14 cellular contexts compared by ENCODE assay signal in the genomic region with DNA sequence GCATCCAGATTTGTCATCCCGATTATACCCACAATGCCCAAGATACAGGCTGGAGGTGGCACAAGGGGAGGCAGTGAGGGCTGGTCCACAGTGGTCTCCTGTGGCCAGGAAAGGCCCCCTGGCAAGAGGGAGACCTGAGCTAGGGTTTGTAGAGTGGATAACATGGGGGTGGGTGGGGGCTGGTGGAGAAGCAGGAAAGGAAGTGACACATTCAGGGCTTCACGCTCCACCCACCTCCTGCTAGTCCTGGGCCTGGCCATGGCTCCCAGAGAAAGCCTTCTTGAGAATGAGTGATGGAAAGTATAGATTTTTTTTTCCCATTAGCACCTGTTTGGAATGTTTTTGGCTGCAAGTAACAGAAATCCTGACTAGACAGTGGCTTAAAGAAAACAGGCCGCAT.
DNase-seq lines count a peak whose midpoint lies in the region; ATAC-seq and TF ChIP-seq lines count a peak whose summit lies in the region.
"Had no signal": no experiment of that assay in that cellular context is flagged by ENCODE, and none has a peak within 500 bp of the region (broad histone marks: within the 10 kb centered on the region; RNA-seq: fewer than 3 reads in every experiment).

No MANE protein-coding gene starts in this region.

- H3K9me3 ChIP-seq in mesenchymal stem cell (ENCODE audit: control insufficient read depth, low read length) (no peaks in the 10 kb centered on the region), prostate gland (no peaks in the 10 kb centered on the region)

- H2BK120ac ChIP-seq in mesenchymal stem cell (ENCODE audit: low read depth, low read length): no peak overlapping the region

- H2AFZ ChIP-seq in mesenchymal stem cell (ENCODE audit: low read depth, low read length): no peak overlapping the region
- H2AFZ ChIP-seq: GM23338 had no signal

- no peaks in the 10 kb centered on the region for H3K4me1 ChIP-seq in mesenchymal stem cell (ENCODE audit: control insufficient read depth, insufficient read depth, low read depth, low read length)
- no peaks in the 10 kb centered on the region for H3K4me1 ChIP-seq in prostate gland (replicated peaks)

- peak; percentile 66 for ATAC-seq in stimulated activated naive CD8-positive, alpha-beta T cell treated with anti-CD3 and anti-CD28 coated beads, Interleukin-15, Interleukin-2, amounts not matched to agents 100 U/mL and 50 U/mL, for 24 hours
- ATAC-seq: GM23338 had no signal

- H4K91ac ChIP-seq in mesenchymal stem cell (ENCODE audit: low read length): no peak overlapping the region

- TF ChIP-seq CTCF in GM20000 (IDR thresholded peaks at IDR 0.05; ENCODE audit: extremely low read depth, missing control alignments) (no peak), prostate gland (IDR thresholded peaks at IDR 0.05) (no peak), type B pancreatic cell (conservative IDR thresholded peaks at IDR 0.05) (no peak)

- DNase-seq in activated naive CD4-positive, alpha-beta T cell treated with anti-CD3 and anti-CD28 coated beads for 36 hours: peak; percentile 25
- no peak for DNase-seq in activated naive CD4-positive, alpha-beta T cell treated with anti-CD3 and anti-CD28 coated beads, Interleukin-2, amount 10 ng/mL, durations not matched to agents 7 days and 5 days
- DNase-seq in GM20000 (ENCODE audit: low spot score) (peak; percentile 49), mesenchymal stem cell (no peak), prostate gland (ENCODE audit: low spot score) (no peak), type B pancreatic cell (ENCODE audit: extremely low spot score, unreplicated experiment) (no peak)
- DNase-seq in activated naive CD8-positive, alpha-beta T cell treated with anti-CD3 and anti-CD28 coated beads for 36 hours: no peak
- peak; percentile 42 for DNase-seq in stimulated activated naive CD8-positive, alpha-beta T cell treated with anti-CD3 and anti-CD28 coated beads, Interleukin-15, Interleukin-2, amounts not matched to agents 100 U/mL and 50 U/mL, for 24 hours
- DNase-seq: activated naive CD4-positive, alpha-beta T cell; endodermal cell; NCI-H146; NCI-H2227 treated with DMSO at 0.1 percent for 48 hours had no signal

- H2BK15ac ChIP-seq in mesenchymal stem cell (ENCODE audit: low read depth, poor library complexity, severe bottlenecking): no peak overlapping the region

- no peak overlapping the region for H3K23ac ChIP-seq in mesenchymal stem cell (ENCODE audit: low read length in 2 of 2)

- intact Hi-C loops in activated naive CD4-positive, alpha-beta T cell treated with anti-CD3 and anti-CD28 coated beads for 36 hours (cut with micrococcal nuclease): no loop called here
- intact Hi-C loops in prostate gland (cut with DNase I): no loop called here

- peaks cover 12% of the 10 kb centered on the region for H3K4me1 Mint-ChIP-seq in activated naive CD4-positive, alpha-beta T cell treated with anti-CD3 and anti-CD28 coated beads for 36 hours (ENCODE audit: low read depth)
- H3K4me1 Mint-ChIP-seq in activated naive CD4-positive, alpha-beta T cell treated with anti-CD3 and anti-CD28 coated beads, Interleukin-2, amount 10 ng/mL, durations not matched to agents 7 days and 5 days: peaks cover 16% of the 10 kb centered on the region
- peaks cover 17% of the 10 kb centered on the region for H3K4me1 Mint-ChIP-seq in activated naive CD8-positive, alpha-beta T cell treated with anti-CD3 and anti-CD28 coated beads for 36 hours
- H3K4me1 Mint-ChIP-seq in type B pancreatic cell (ENCODE audit: unreplicated experiment): no peaks in the 10 kb centered on the region
- H3K4me1 Mint-ChIP-seq: endodermal cell, nephron had no signal

- H2BK12ac ChIP-seq in mesenchymal stem cell (ENCODE audit: low read length in 2 of 2): no peak overlapping the region

- H3K18ac ChIP-seq in mesenchymal stem cell (ENCODE audit: low read depth in 1 of 2, low read length in 2 of 2): no peak overlapping the region

- H3K79me1 ChIP-seq in mesenchymal stem cell (replicated peaks; ENCODE audit: low read length, poor library complexity, severe bottlenecking): peaks cover 39% of the 10 kb centered on the region

- no peak overlapping the region for H3K4me2 ChIP-seq in mesenchymal stem cell (ENCODE audit: low read length, poor library complexity, severe bottlenecking)
- H3K4me2 ChIP-seq: GM23338 had no signal

- no peak overlapping the region for H3K27ac Mint-ChIP-seq in activated naive CD4-positive, alpha-beta T cell treated with anti-CD3 and anti-CD28 coated beads for 36 hours
- H3K27ac Mint-ChIP-seq in activated naive CD4-positive, alpha-beta T cell treated with anti-CD3 and anti-CD28 coated beads, Interleukin-2, amount 10 ng/mL, durations not matched to agents 7 days and 5 days: no peak overlapping the region
- H3K27ac Mint-ChIP-seq in activated naive CD8-positive, alpha-beta T cell treated with anti-CD3 and anti-CD28 coated beads for 36 hours: peak overlapping the region; percentile 29
- no peak overlapping the region for H3K27ac Mint-ChIP-seq in type B pancreatic cell
- H3K27ac Mint-ChIP-seq: endodermal cell, GM23338, nephron had no signal

- no peak overlapping the region for H3K14ac ChIP-seq in mesenchymal stem cell (ENCODE audit: low read length in 2 of 2)

- H3K9ac ChIP-seq in mesenchymal stem cell (ENCODE audit: low read length): no peak overlapping the region

- CTCF ChIA-PET in activated naive CD4-positive, alpha-beta T cell treated with anti-CD3 and anti-CD28 coated beads for 36 hours (lab: Charles Lee): no interaction called here
- CTCF ChIA-PET in activated naive CD4-positive, alpha-beta T cell treated with anti-CD3 and anti-CD28 coated beads, Interleukin-2, amount 10 ng/mL, durations not matched to agents 7 days and 5 days (lab: Charles Lee): interaction anchor here (1.7 to 1.8 kb wide), 2 partner anchors 18 to 192 kb away, joined by 3 to 5 read pairs; no protein-coding TSS in a partner anchor

- TF ChIP-seq POLR2A in prostate gland (IDR thresholded peaks at IDR 0.05): no peak

- H3K27ac ChIP-seq in mesenchymal stem cell (ENCODE audit: low read length, poor library complexity, severe bottlenecking): no peak overlapping the region
- H3K27ac ChIP-seq in prostate gland: no peak overlapping the region

- H3K27me3 ChIP-seq in mesenchymal stem cell (ENCODE audit: control insufficient read depth in 1 of 2, insufficient read depth in 1 of 2, low read length in 2 of 2) (no peaks in the 10 kb centered on the region), prostate gland (replicated peaks; ENCODE audit: insufficient read depth) (no peaks in the 10 kb centered on the region)

- H3K4me3 ChIP-seq in mesenchymal stem cell (ENCODE audit: insufficient read depth in 1 of 2, low read depth in 1 of 2, low read length in 2 of 2): no peak overlapping the region
- no peak overlapping the region for H3K4me3 ChIP-seq in prostate gland
- H3K4me3 ChIP-seq: GM23338 had no signal

- H3K27me3 Mint-ChIP-seq in activated naive CD4-positive, alpha-beta T cell treated with anti-CD3 and anti-CD28 coated beads for 36 hours (ENCODE audit: low read depth): peaks cover 11% of the 10 kb centered on the region
- peaks cover 27% of the 10 kb centered on the region for H3K27me3 Mint-ChIP-seq in activated naive CD4-positive, alpha-beta T cell treated with anti-CD3 and anti-CD28 coated beads, Interleukin-2, amount 10 ng/mL, durations not matched to agents 7 days and 5 days
- H3K27me3 Mint-ChIP-seq in activated naive CD8-positive, alpha-beta T cell treated with anti-CD3 and anti-CD28 coated beads for 36 hours: peaks cover 27% of the 10 kb centered on the region
- peaks cover 10% of the 10 kb centered on the region for H3K27me3 Mint-ChIP-seq in type B pancreatic cell

- no peak overlapping the region for H4K8ac ChIP-seq in mesenchymal stem cell (ENCODE audit: low read length)

- no peak overlapping the region for H2AK5ac ChIP-seq in mesenchymal stem cell (ENCODE audit: low read length, severe bottlenecking)

- peaks cover 3% of the 10 kb centered on the region for H3K36me3 Mint-ChIP-seq in activated naive CD4-positive, alpha-beta T cell treated with anti-CD3 and anti-CD28 coated beads for 36 hours (ENCODE audit: low read depth)
- peaks cover 1% of the 10 kb centered on the region for H3K36me3 Mint-ChIP-seq in activated naive CD4-positive, alpha-beta T cell treated with anti-CD3 and anti-CD28 coated beads, Interleukin-2, amount 10 ng/mL, durations not matched to agents 7 days and 5 days
- H3K36me3 Mint-ChIP-seq in activated naive CD8-positive, alpha-beta T cell treated with anti-CD3 and anti-CD28 coated beads for 36 hours: peaks cover 7% of the 10 kb centered on the region
- no peaks in the 10 kb centered on the region for H3K36me3 Mint-ChIP-seq in type B pancreatic cell

- WGBS in mesenchymal stem cell: over 99% methylated on average over 3 of the region's 3 CpGs
- WGBS in prostate gland: 98% methylated on average over 3 of the region's 3 CpGs

- H3K36me3 ChIP-seq in mesenchymal stem cell (ENCODE audit: control insufficient read depth in 1 of 2, insufficient read depth in 2 of 2, low read depth in 1 of 2, low read length in 2 of 2) (peaks cover 2 to 26% of the 10 kb centered on the region in 2 experiments), prostate gland (no peaks in the 10 kb centered on the region)

- no peak overlapping the region for H3K4ac ChIP-seq in mesenchymal stem cell (ENCODE audit: low read depth in 1 of 2, low read length in 2 of 2)

- no peak overlapping the region for H3K4me3 Mint-ChIP-seq in activated naive CD4-positive, alpha-beta T cell treated with anti-CD3 and anti-CD28 coated beads for 36 hours
- H3K4me3 Mint-ChIP-seq in activated naive CD4-positive, alpha-beta T cell treated with anti-CD3 and anti-CD28 coated beads, Interleukin-2, amount 10 ng/mL, durations not matched to agents 7 days and 5 days: no peak overlapping the region
- H3K4me3 Mint-ChIP-seq in activated naive CD8-positive, alpha-beta T cell treated with anti-CD3 and anti-CD28 coated beads for 36 hours: no peak overlapping the region
- H3K4me3 Mint-ChIP-seq in type B pancreatic cell: no peak overlapping the region
- H3K4me3 Mint-ChIP-seq: endodermal cell, GM23338, nephron had no signal

- peaks cover 2% of the 10 kb centered on the region for H3K9me3 Mint-ChIP-seq in activated naive CD4-positive, alpha-beta T cell treated with anti-CD3 and anti-CD28 coated beads for 36 hours
- peaks cover 5% of the 10 kb centered on the region for H3K9me3 Mint-ChIP-seq in activated naive CD4-positive, alpha-beta T cell treated with anti-CD3 and anti-CD28 coated beads, Interleukin-2, amount 10 ng/mL, durations not matched to agents 7 days and 5 days
- H3K9me3 Mint-ChIP-seq in activated naive CD8-positive, alpha-beta T cell treated with anti-CD3 and anti-CD28 coated beads for 36 hours: peaks cover 1% of the 10 kb centered on the region
- H3K9me3 Mint-ChIP-seq in type B pancreatic cell: peaks cover 5% of the 10 kb centered on the region
- H3K9me3 Mint-ChIP-seq: endodermal cell, GM23338 had no signal

- H2BK5ac ChIP-seq in mesenchymal stem cell (ENCODE audit: low read depth, low read length, poor library complexity, severe bottlenecking): no peak overlapping the region

Comparison
In these comparisons a context has a peak if more than half of its experiments do, and no peak if none do; other contexts are left out.
1. DNase-seq: peak in activated naive CD4-positive, alpha-beta T cell treated with anti-CD3 and anti-CD28 coated beads for 36 hours (single experiment), GM20000 (single experiment) and stimulated activated naive CD8-positive, alpha-beta T cell treated with anti-CD3 and anti-CD28 coated beads, Interleukin-15, Interleukin-2, amounts not matched to agents 100 U/mL and 50 U/mL, for 24 hours (single experiment); none in activated naive CD4-positive, alpha-beta T cell treated with anti-CD3 and anti-CD28 coated beads, Interleukin-2, amount 10 ng/mL, durations not matched to agents 7 days and 5 days (single experiment), activated naive CD8-positive, alpha-beta T cell treated with anti-CD3 and anti-CD28 coated beads for 36 hours (single experiment), mesenchymal stem cell (single experiment), prostate gland (single experiment) and type B pancreatic cell (single experiment).